In genomic region chr11:31817054-31817620, GRCh38 we compare ENCODE assay signal across 10 cellular contexts. TPM values are rescaled to one million over a fixed set of nuclear protein-coding genes. Genes with fewer than 3 reads are reported as not detected.
A peak's percentile ranks its signal among the peaks of the same experiment; 100 is the strongest.
DNase-seq lines count a peak whose midpoint lies in the region; ATAC-seq and TF ChIP-seq lines count a peak whose summit lies in the region.
"Had no signal": no experiment of that assay in that cellular context is flagged by ENCODE, and none has a peak within 500 bp of the region (broad histone marks: within the 10 kb centered on the region; RNA-seq: fewer than 3 reads in every experiment).

No MANE protein-coding gene starts in this region.

- peak overlapping the region; percentile 77 for H3K4me3 ChIP-seq in endodermal cell (ENCODE audit: low read length)
- H3K4me3 ChIP-seq in gastrocnemius medialis = peak overlapping the region; percentile 35 to 68 (median 40)

- H3K4me3 Mint-ChIP-seq in endodermal cell = peak overlapping the region; percentile 60

- TF ChIP-seq CTCF in endodermal cell (conservative IDR thresholded peaks at IDR 0.05) (no peak), gastrocnemius medialis (IDR thresholded peaks at IDR 0.05 in 4 of 5, conservative IDR thresholded peaks at IDR 0.05 in 1 of 5) (no peak)

- in situ Hi-C loops in gastrocnemius medialis (cut with MboI; ENCODE audit: low sequenced_read_pairs in 4 of 4) = no loop called here

- H3K27ac Mint-ChIP-seq in endodermal cell = no peak overlapping the region

- no peak for TF ChIP-seq POLR2A in gastrocnemius medialis (IDR thresholded peaks at IDR 0.05)

- H3K4me1 Mint-ChIP-seq in endodermal cell = peaks cover 46% of the 10 kb centered on the region

- H3K27ac ChIP-seq in endodermal cell (ENCODE audit: low read depth, low read length) = no peak overlapping the region
- no peak overlapping the region for H3K27ac ChIP-seq in gastrocnemius medialis

- ATAC-seq in gastrocnemius medialis (no peak), GM21367 (IDR thresholded peaks at IDR 0.05; ENCODE audit: unreplicated experiment) (no peak), HG03520 (IDR thresholded peaks at IDR 0.05; ENCODE audit: unreplicated experiment) (no peak)

- DNase-seq in NCI-H748 (lab: John Stamatoyannopoulos, UW; ENCODE audit: unreplicated experiment) (peak; percentile 73), NCI-H748 treated with DMSO at 0.1 percent for 48 hours (lab: John Stamatoyannopoulos, UW) (no peak), NCI-H1694 (lab: John Stamatoyannopoulos, UW) (peak; percentile 51), endodermal cell (peak; percentile 72), gastrocnemius medialis (no peak), NCI-H510A (lab: John Stamatoyannopoulos, UW) (no peak)

- H3K27me3 Mint-ChIP-seq in endodermal cell (ENCODE audit: insufficient read depth) = peaks cover 98% of the 10 kb centered on the region

- H3K4me1 ChIP-seq in endodermal cell (ENCODE audit: control insufficient read depth, insufficient read depth, low read length) = peaks cover 3% of the 10 kb centered on the region
- peaks cover 50 to 62% of the 10 kb centered on the region in 2 donors for H3K4me1 ChIP-seq in gastrocnemius medialis

- WGBS in endodermal cell (ENCODE audit: insufficient coverage in 1 of 2, insufficient read length in 1 of 2), 2 experiments = 0 to 1% methylated on average over 30 to 48 of the region's 48 CpGs

- H3K9ac ChIP-seq in endodermal cell (ENCODE audit: extremely low read depth, low read length, poor library complexity, severe bottlenecking) = no peak overlapping the region

- H3K9me3 ChIP-seq in endodermal cell (ENCODE audit: control insufficient read depth, low read length) (no peaks in the 10 kb centered on the region), gastrocnemius medialis (no peaks in the 10 kb centered on the region)

- intact Hi-C loops in gastrocnemius medialis (cut with DNase I; ENCODE audit: low total_unique reads) = no loop called here

- H3K36me3 ChIP-seq in endodermal cell (ENCODE audit: control insufficient read depth, insufficient read depth, low read length) = no peaks in the 10 kb centered on the region
- H3K36me3 ChIP-seq in gastrocnemius medialis = no peaks in the 10 kb centered on the region

- H3K9me3 Mint-ChIP-seq in endodermal cell = no peaks in the 10 kb centered on the region

- no peaks in the 10 kb centered on the region for H3K36me3 Mint-ChIP-seq in endodermal cell (ENCODE audit: low read depth)

- H3K27me3 ChIP-seq in endodermal cell (ENCODE audit: control insufficient read depth, insufficient read depth, low read length, poor library complexity, severe bottlenecking) (peaks cover 99% of the 10 kb centered on the region), gastrocnemius medialis (peaks cover 99 to 100% (median 100%) of the 10 kb centered on the region in 3 donors)

RNA-seq across cellular contexts. Expression of gene PAX6, which starts 6.0 kb away (rescaled TPM):
- total RNA-seq in endodermal cell (1 to 10 TPM; 5.4 to 6.8 TPM), gastrocnemius medialis (not detected)
- 37.3 TPM for polyA plus RNA-seq in endodermal cell (2013, experiment 1 of 2)
- 27.0 TPM for polyA plus RNA-seq in endodermal cell (2013, experiment 2 of 2)
- total RNA-seq: bronchial epithelial cell had no signal
- polyA plus RNA-seq: BJ had no signal

Comparison
In these comparisons a context has a peak if more than half of its experiments do, and no peak if none do; other contexts are left out.
1. DNase-seq: peak in NCI-H748 (single experiment), NCI-H1694 (single experiment) and endodermal cell (single experiment); none in NCI-H748 treated with DMSO at 0.1 percent for 48 hours (single experiment), gastrocnemius medialis (0 of 2) and NCI-H510A (single experiment).
2. RNA of gene PAX6, which starts 6.0 kb away (total RNA-seq): 5.4 to 6.8 TPM in endodermal cell; not detected in gastrocnemius medialis; every median in the first group is over 4 times any median in the second.